Comparison of ENCODE assay signal across 8 cellular contexts in genomic region chr1:202009326-202010031, GRCh38. TPM values are rescaled to one million over a fixed set of nuclear protein-coding genes. Genes with fewer than 3 reads are reported as not detected.
DNase-seq lines count a peak whose midpoint lies in the region; ATAC-seq and TF ChIP-seq lines count a peak whose summit lies in the region.

No MANE protein-coding gene starts in this region.

- no peaks in the 10 kb centered on the region for H3K4me1 ChIP-seq in right cardiac atrium (ENCODE audit: control insufficient read depth, insufficient read depth, low read length)

- no peaks in the 10 kb centered on the region for H3K9me3 Mint-ChIP-seq in CD14-positive monocyte

- H3K4me3 Mint-ChIP-seq in CD14-positive monocyte = no peak overlapping the region

- no peak for DNase-seq in CD14-positive monocyte (ENCODE audit: low spot score)
- peak; percentile 78 for DNase-seq in NCI-H1105 (lab: John Stamatoyannopoulos, UW)
- DNase-seq in SW480 (ENCODE audit: low spot score) = peak; percentile 91
- peak in 50 of 56 donors; percentile 5 to 92 (median 53) for DNase-seq in amygdala (lab: John Stamatoyannopoulos, UW)
- DNase-seq in right cardiac atrium = peak; percentile 46 to 79 (median 63)
- DNase-seq in renal cortical epithelial cell (ENCODE audit: low read depth) = peak; percentile 82

- peaks cover 0 to 2% (median 1%) of the 10 kb centered on the region in 3 donors for H3K27me3 Mint-ChIP-seq in CD14-positive monocyte (ENCODE audit: low read depth in 3 of 3)

- intact Hi-C loops in CD14-positive monocyte (cut with micrococcal nuclease) (loop anchor here in 1 of 2 donors (10.0 kb wide), 1 partner anchor 115 kb away; the partner anchor contains the start of gene GPR37L1), right cardiac atrium (cut with DNase I) (loop anchor here (2.0 to 5.0 kb wide), 4 partner anchors 108 to 128 kb away; partner anchors contain the start of gene GPR37L1 (in 1 of the 4))

- H3K27ac Mint-ChIP-seq in CD14-positive monocyte = peak overlapping the region in 1 of 7 donors; percentile 13

- no peak overlapping the region for H3K4me3 ChIP-seq in right cardiac atrium (ENCODE audit: low read length)

- ATAC-seq in GM21423 (IDR thresholded peaks at IDR 0.05; ENCODE audit: unreplicated experiment) = peak; percentile 41
- ATAC-seq in right cardiac atrium = peak; percentile 68 to 75
- ATAC-seq in HG03565 (IDR thresholded peaks at IDR 0.05; ENCODE audit: unreplicated experiment) = no peak

- 20% methylated on average over 11 of the region's 11 CpGs for WGBS in right cardiac atrium

- no peaks in the 10 kb centered on the region for H3K27me3 ChIP-seq in right cardiac atrium (ENCODE audit: control insufficient read depth, insufficient read depth)

- H3K27ac ChIP-seq in right cardiac atrium (ENCODE audit: low read length) = no peak overlapping the region

- H3K9me3 ChIP-seq in right cardiac atrium (ENCODE audit: control insufficient read depth, low read length) = no peaks in the 10 kb centered on the region

- no peaks in the 10 kb centered on the region for H3K4me1 Mint-ChIP-seq in CD14-positive monocyte

- peaks cover 34 to 58% of the 10 kb centered on the region in 2 donors for H3K36me3 Mint-ChIP-seq in CD14-positive monocyte

- TF ChIP-seq CTCF in CD14-positive monocyte (IDR thresholded peaks at IDR 0.05) = peak; percentile 92

RNA-seq across cellular contexts. Expression of gene ELF3, which starts 0.9 kb away (rescaled TPM):
- not detected for polyA plus RNA-seq in CD14-positive monocyte
- total RNA-seq in right cardiac atrium = 1 to 10 TPM in 1 of 4 donors, under 1 TPM in 2, not detected in 1; 0.17 to 3.4 (median 0.29) TPM
- 0.11 TPM for polyA plus RNA-seq in right cardiac atrium
- 277 and 307 TPM in 2 replicates for total RNA-seq in renal cortical epithelial cell

RNA-seq across cellular contexts. Expression of gene RNPEP, which starts 27.0 kb away (rescaled TPM):
- polyA plus RNA-seq in CD14-positive monocyte = 100 to 1,000 TPM; 127 to 153 TPM
- total RNA-seq in right cardiac atrium = 10 to 100 TPM; 14.1 to 19.4 (median 18.7) TPM
- 15.6 TPM for polyA plus RNA-seq in right cardiac atrium
- 91.0 and 104 TPM in 2 replicates for total RNA-seq in renal cortical epithelial cell

RNA-seq across cellular contexts. Expression of gene TIMM17A, which starts 54.2 kb away (rescaled TPM):
- polyA plus RNA-seq in CD14-positive monocyte = 10 to 100 TPM; 45.4 to 50.3 TPM
- total RNA-seq in right cardiac atrium = 10 to 100 TPM; 67.8 to 96.9 (median 78.5) TPM
- polyA plus RNA-seq in right cardiac atrium = 73.4 TPM
- 72.0 and 127 TPM in 2 replicates for total RNA-seq in renal cortical epithelial cell

Comparison
In these comparisons a context has a peak if more than half of its experiments do, and no peak if none do; other contexts are left out.
1. RNA of gene ELF3, which starts 0.9 kb away (total RNA-seq): 277 to 307 TPM in renal cortical epithelial cell; 0.17 to 3.4 TPM in right cardiac atrium; every median in the first group is over 10 times any median in the second.